Comparison of ENCODE assay signal across 17 cellular contexts in genomic region chr1:1832151-1832550, GRCh38. TPM values are rescaled to one million over a fixed set of nuclear protein-coding genes. Genes with fewer than 3 reads are reported as not detected.
DNase-seq lines count a peak whose midpoint lies in the region; ATAC-seq, FAIRE-seq and TF ChIP-seq lines count a peak whose summit lies in the region.
"Had no signal": no experiment of that assay in that cellular context is flagged by ENCODE, and none has a peak within 500 bp of the region (broad histone marks: within the 10 kb centered on the region; RNA-seq: fewer than 3 reads in every experiment).

No MANE protein-coding gene starts in this region.

- FAIRE-seq in keratinocyte (lab: Jason Lieb, UNC), result no peak

- H3F3A ChIP-seq in GM23248 (ENCODE audit: insufficient read depth), result peaks cover 29% of the 10 kb centered on the region

- POLR2A ChIA-PET in activated CD4-positive, alpha-beta memory T cell treated with anti-CD3 and anti-CD28 coated beads, Interleukin-2, amount 10 ng/mL, durations not matched to agents 7 days and 5 days (lab: Charles Lee), result no interaction called here

- H3K4me1 ChIP-seq in BE2C, result peaks cover 37% of the 10 kb centered on the region
- H3K4me1 ChIP-seq in GM23248 (ENCODE audit: insufficient read depth), result peaks cover 7% of the 10 kb centered on the region
- peaks cover 41% of the 10 kb centered on the region for H3K4me1 ChIP-seq in keratinocyte (ENCODE audit: control insufficient read depth, extremely low read depth, insufficient read depth, low read length)

- CTCF ChIA-PET in activated CD4-positive, alpha-beta memory T cell treated with anti-CD3 and anti-CD28 coated beads, Interleukin-2, amount 10 ng/mL, durations not matched to agents 7 days and 5 days (lab: Charles Lee), result no interaction called here

- H3K36me3 Mint-ChIP-seq in activated CD4-positive, alpha-beta memory T cell treated with anti-CD3 and anti-CD28 coated beads, Interleukin-2, amount 10 ng/mL, durations not matched to agents 7 days and 5 days (ENCODE audit: low read depth), result peaks cover 49% of the 10 kb centered on the region

- peaks cover 12% of the 10 kb centered on the region for H3K9me1 ChIP-seq in keratinocyte (ENCODE audit: control insufficient read depth, extremely low read depth, insufficient read depth, low read length)

- H3K9me2 ChIP-seq in GM23248 (ENCODE audit: insufficient read depth), result no peaks in the 10 kb centered on the region

- H3K4me2 ChIP-seq in GM23248 (ENCODE audit: unreplicated experiment) (no peak overlapping the region), keratinocyte (ENCODE audit: control insufficient read depth, extremely low read depth, insufficient read depth, low read depth, low read length) (no peak overlapping the region)
- H3K4me2 ChIP-seq: PC-9 had no signal

- peak overlapping the region; percentile 66 for H3K27ac Mint-ChIP-seq in activated CD4-positive, alpha-beta memory T cell treated with anti-CD3 and anti-CD28 coated beads, Interleukin-2, amount 10 ng/mL, durations not matched to agents 7 days and 5 days

- H3K27ac ChIP-seq in GM23248, result no peak overlapping the region
- peak overlapping the region; percentile 36 for H3K27ac ChIP-seq in keratinocyte (ENCODE audit: control insufficient read depth, insufficient read depth, low read length)
- H3K27ac ChIP-seq: gastroesophageal sphincter, HL-60, PC-9 had no signal

- in situ Hi-C loops in GM23248 (cut with MboI), result no loop called here

- no peak overlapping the region for H3K4me3 Mint-ChIP-seq in activated CD4-positive, alpha-beta memory T cell treated with anti-CD3 and anti-CD28 coated beads, Interleukin-2, amount 10 ng/mL, durations not matched to agents 7 days and 5 days

- no peaks in the 10 kb centered on the region for H3K9me3 Mint-ChIP-seq in activated CD4-positive, alpha-beta memory T cell treated with anti-CD3 and anti-CD28 coated beads, Interleukin-2, amount 10 ng/mL, durations not matched to agents 7 days and 5 days

- H3K9ac ChIP-seq in GM23248 (no peak overlapping the region), keratinocyte (ENCODE audit: control insufficient read depth, extremely low read depth, insufficient read depth, low read length) (no peak overlapping the region)

- H3K36me3 ChIP-seq in BE2C (peaks cover 27% of the 10 kb centered on the region), GM23248 (ENCODE audit: low read depth) (peaks cover 17% of the 10 kb centered on the region), keratinocyte (ENCODE audit: control insufficient read depth in 2 of 2, extremely low read depth in 1 of 2, insufficient read depth in 2 of 2, low read length in 2 of 2) (peaks cover 25 to 33% of the 10 kb centered on the region in 2 experiments)

- TF ChIP-seq CTCF in BE2C (IDR thresholded peaks at IDR 0.05; ENCODE audit: low read depth, low read length), result no peak
- TF ChIP-seq CTCF in keratinocyte (optimal IDR thresholded peaks at IDR 0.05 in 1 of 3, IDR thresholded peaks at IDR 0.05 in 1 of 3, conservative IDR thresholded peaks at IDR 0.05 in 1 of 3; ENCODE audit: extremely low read depth in 1 of 3, insufficient read depth in 2 of 3, low read length in 3 of 3), result no peak

- peaks cover 11% of the 10 kb centered on the region; the same call in 1 of the 2 replicates for H4K20me1 ChIP-seq in GM23248 (ENCODE audit: insufficient read depth)
- peaks cover 35% of the 10 kb centered on the region for H4K20me1 ChIP-seq in keratinocyte (ENCODE audit: control insufficient read depth, extremely low read depth, insufficient read depth, low read length)

- H3K4me1 Mint-ChIP-seq in activated CD4-positive, alpha-beta memory T cell treated with anti-CD3 and anti-CD28 coated beads, Interleukin-2, amount 10 ng/mL, durations not matched to agents 7 days and 5 days, result peaks cover 31% of the 10 kb centered on the region

- H3K79me2 ChIP-seq in GM23248 (ENCODE audit: insufficient read depth) (peaks cover 100% of the 10 kb centered on the region), keratinocyte (ENCODE audit: control insufficient read depth, insufficient read depth, low read length) (peaks cover 81% of the 10 kb centered on the region)

- ATAC-seq in GM21717 (IDR thresholded peaks at IDR 0.05; ENCODE audit: unreplicated experiment), result no peak
- ATAC-seq: gastroesophageal sphincter had no signal

- no peak overlapping the region for H3K4me3 ChIP-seq in BE2C (ENCODE audit: low read depth, low read length)
- H3K4me3 ChIP-seq in GM23248, result no peak overlapping the region
- no peak overlapping the region for H3K4me3 ChIP-seq in keratinocyte (ENCODE audit: control insufficient read depth in 2 of 3, extremely low read depth in 1 of 3, insufficient read depth in 2 of 3, low read depth in 1 of 3, low read length in 3 of 3)
- H3K4me3 ChIP-seq: gastroesophageal sphincter, PC-9, suprapubic skin had no signal

- peak; percentile 73 for DNase-seq in BE2C
- DNase-seq in GM23248, result peak; percentile 17
- no peak for DNase-seq in activated CD4-positive, alpha-beta memory T cell treated with anti-CD3 and anti-CD28 coated beads, Interleukin-2, amount 10 ng/mL, durations not matched to agents 7 days and 5 days
- DNase-seq in keratinocyte (ENCODE audit: low read depth, low spot score), result no peak
- DNase-seq in GM19238 (ENCODE audit: insufficient read length, low spot score), result no peak
- no peak for DNase-seq in stimulated activated CD4-positive, alpha-beta T cell treated with anti-CD3 and anti-CD28 coated beads, Interleukin-2, amount 100 ng/mL, for 48 hours
- no peak for DNase-seq in NCI-H146 (lab: John Stamatoyannopoulos, UW)
- DNase-seq: activated effector memory CD4-positive, alpha-beta T cell treated with anti-CD3 and anti-CD28 coated beads, Interleukin-2, amount 50 U/mL, for 16 hours; caudate nucleus; midbrain; NCI-H1417 treated with DMSO at 0.1 percent for 48 hours; NCI-H510A treated with DMSO at 0.1 percent for 48 hours; PC-9 had no signal

- H3K27me3 ChIP-seq in BE2C, result no peaks in the 10 kb centered on the region
- H3K27me3 ChIP-seq in GM23248 (replicated peaks; ENCODE audit: insufficient read depth), result no peaks in the 10 kb centered on the region
- H3K27me3 ChIP-seq in keratinocyte (ENCODE audit: control insufficient read depth, extremely low read depth, insufficient read depth, low read length), result no peaks in the 10 kb centered on the region
- H3K27me3 ChIP-seq: gastroesophageal sphincter, suprapubic skin had no signal

- H2AFZ ChIP-seq in GM23248 (no peak overlapping the region), keratinocyte (ENCODE audit: control insufficient read depth, low read length) (no peak overlapping the region)
- H2AFZ ChIP-seq: PC-9 had no signal

- 68 to 75% methylated on average over 9 of the region's 9 CpGs for WGBS in GM23248 (ENCODE audit: low coverage in 1 of 2, low lambda C conversion rate in 2 of 2, missing lambda C conversion rate in 2 of 2), 2 experiments

- H3K9me3 ChIP-seq in BE2C (no peaks in the 10 kb centered on the region), GM23248 (ENCODE audit: low read depth) (no peaks in the 10 kb centered on the region), keratinocyte (ENCODE audit: control insufficient read depth, low read depth, low read length) (no peaks in the 10 kb centered on the region)
- H3K9me3 ChIP-seq: gastroesophageal sphincter, suprapubic skin had no signal

- dilution Hi-C loops in keratinocyte (cut with MboI; ENCODE audit: extremely low pct_ligation_motif_present, low sequenced_read_pairs), result no loop called here

- H3K27me3 Mint-ChIP-seq in activated CD4-positive, alpha-beta memory T cell treated with anti-CD3 and anti-CD28 coated beads, Interleukin-2, amount 10 ng/mL, durations not matched to agents 7 days and 5 days, result no peaks in the 10 kb centered on the region

RNA-seq across cellular contexts. Expression of gene NADK, which starts 53.9 kb away (rescaled TPM):
- polyA plus RNA-seq in BE2C (2012; ENCODE audit: insufficient read depth, insufficient read length, low read depth), result 166 TPM
- 43.0 and 45.4 TPM in 2 replicates for total RNA-seq in GM23248 (2014; rRNA removed; shearing (Covaris generic))
- polyA plus RNA-seq in GM23248 (2016; fragmentation: Nextera tagmentation; extraction: Ambion mirVana) (43.1 and 43.9 TPM in 2 replicates), keratinocyte (54.0 to 59.9 TPM (median 54.8 TPM) in 3 replicates)
- 10 to 100 TPM; 78.0 to 81.5 TPM for total RNA-seq in activated CD4-positive, alpha-beta memory T cell treated with anti-CD3 and anti-CD28 coated beads, Interleukin-2, amount 10 ng/mL, durations not matched to agents 7 days and 5 days
- polyA plus RNA-seq in keratinocyte (2011; ENCODE audit: low read depth), result 21.4 TPM
- 38.1 and 58.8 TPM in 2 replicates for polyA plus RNA-seq in keratinocyte (2011; cell fraction: cytosol; rRNA removed)
- polyA plus RNA-seq in keratinocyte (2011; cell fraction: nucleus; rRNA removed), result 133 TPM in 2 replicates
- polyA plus RNA-seq in keratinocyte (2012; ENCODE audit: low replicate concordance), result 39.1 and 47.9 TPM in 2 replicates
- polyA minus RNA-seq in keratinocyte, result 32.0 to 38.3 TPM (median 37.9 TPM) in 3 replicates
- 58.7 TPM for polyA minus RNA-seq in keratinocyte (2011; cell fraction: cytosol; rRNA and poly(A)+ RNA removed)
- 53.4 and 55.8 TPM in 2 replicates for polyA minus RNA-seq in keratinocyte (2011; cell fraction: nucleus; rRNA and poly(A)+ RNA removed)

RNA-seq across cellular contexts. Expression of gene GNB1, which starts 58.7 kb away (rescaled TPM):
- polyA plus RNA-seq in BE2C (2012; ENCODE audit: insufficient read depth, insufficient read length, low read depth), result 688 TPM
- 87.6 and 97.7 TPM in 2 replicates for total RNA-seq in GM23248 (2014; rRNA removed; shearing (Covaris generic))
- polyA plus RNA-seq in GM23248 (2016; fragmentation: Nextera tagmentation; extraction: Ambion mirVana) (92.0 and 148 TPM in 2 replicates), keratinocyte (352 to 441 TPM (median 364 TPM) in 3 replicates)
- total RNA-seq in activated CD4-positive, alpha-beta memory T cell treated with anti-CD3 and anti-CD28 coated beads, Interleukin-2, amount 10 ng/mL, durations not matched to agents 7 days and 5 days, result 100 to 1,000 TPM; 428 to 431 TPM
- 233 TPM for polyA plus RNA-seq in keratinocyte (2011; ENCODE audit: low read depth)
- 438 and 465 TPM in 2 replicates for polyA plus RNA-seq in keratinocyte (2011; cell fraction: cytosol; rRNA removed)
- polyA plus RNA-seq in keratinocyte (2011; cell fraction: nucleus; rRNA removed), result 268 and 296 TPM in 2 replicates
- 230 and 477 TPM in 2 replicates for polyA plus RNA-seq in keratinocyte (2012; ENCODE audit: low replicate concordance)
- 579 to 781 TPM (median 600 TPM) in 3 replicates for polyA minus RNA-seq in keratinocyte
- 406 TPM for polyA minus RNA-seq in keratinocyte (2011; cell fraction: cytosol; rRNA and poly(A)+ RNA removed)
- 112 and 177 TPM in 2 replicates for polyA minus RNA-seq in keratinocyte (2011; cell fraction: nucleus; rRNA and poly(A)+ RNA removed)

Comparison
In these comparisons a context has a peak if more than half of its experiments do, and no peak if none do; other contexts are left out.
1. DNase-seq: peak in BE2C (single experiment) and GM23248 (single experiment); none in activated CD4-positive, alpha-beta memory T cell treated with anti-CD3 and anti-CD28 coated beads, Interleukin-2, amount 10 ng/mL, durations not matched to agents 7 days and 5 days (single experiment), keratinocyte (single experiment), GM19238 (single experiment), stimulated activated CD4-positive, alpha-beta T cell treated with anti-CD3 and anti-CD28 coated beads, Interleukin-2, amount 100 ng/mL, for 48 hours (0 of 2) and NCI-H146 (single experiment).